Comparison of ENCODE assay signal across 8 cellular contexts in genomic region chr9:85258823-85259370, GRCh38.
DNase-seq lines count a peak whose midpoint lies in the region; ATAC-seq, FAIRE-seq and TF ChIP-seq lines count a peak whose summit lies in the region.

No MANE protein-coding gene starts in this region.

- DNase-seq in activated naive CD4-positive, alpha-beta T cell treated with anti-CD3 and anti-CD28 coated beads, Interleukin-2, amount 50 U/mL, for 72 hours (ENCODE audit: low spot score in 2 of 2) = peak in 1 of 2 donors; percentile 5
- DNase-seq in activated naive CD4-positive, alpha-beta T cell treated with anti-CD3 and anti-CD28 coated beads, Interleukin-2, amount 50 U/mL, for 16 hours = no peak
- peak; percentile 39 for DNase-seq in HFF-Myc (ENCODE audit: extremely low read depth, low read depth)
- peak; percentile 36 for DNase-seq in NCI-H2196 (lab: John Stamatoyannopoulos, UW; ENCODE audit: unreplicated experiment)
- peak; percentile 6 to 8 (median 8) for DNase-seq in K562 (ENCODE audit: extremely low read depth in 1 of 4, low spot score in 3 of 4)
- DNase-seq in iPS-NIHi11 (ENCODE audit: low spot score) = peak; percentile 78
- peak; percentile 3 to 86 (median 59) for DNase-seq in substantia nigra (lab: John Stamatoyannopoulos, UW)

- no peak overlapping the region for H3K27ac ChIP-seq in K562 (ENCODE audit: extremely low read depth, low read depth, low read length)
- no peak overlapping the region for H3K27ac ChIP-seq in substantia nigra (ENCODE audit: low read depth, low read length, poor library complexity, severe bottlenecking)

- intact Hi-C loops in K562 (cut with micrococcal nuclease) = no loop called here

- no peak for FAIRE-seq in K562 (lab: Jason Lieb, UNC)

- CTCF ChIA-PET in K562 (lab: Yijun Ruan, JAX; ENCODE audit: low intra/inter-chr PET ratio) = no interaction called here

- no peak overlapping the region for H3K9ac ChIP-seq in K562 (ENCODE audit: insufficient read depth in 1 of 2, low read depth in 2 of 2, low read length in 2 of 2)

- H2AFZ ChIP-seq in K562 (ENCODE audit: low read depth, low read length) = no peak overlapping the region

- peak; percentile 26 to 68 for ATAC-seq in activated naive CD4-positive, alpha-beta T cell treated with anti-CD3 and anti-CD28 coated beads, Interleukin-2, amount 50 U/mL, for 72 hours
- peak; percentile 39; the same call in 1 of the 3 replicates for ATAC-seq in K562
- ATAC-seq in HG02852 (IDR thresholded peaks at IDR 0.05; ENCODE audit: unreplicated experiment) = no peak

- POLR2A ChIA-PET in K562 (lab: Yijun Ruan, JAX) = no interaction called here

- no peak for TF ChIP-seq POLR2A in K562 (conservative IDR thresholded peaks at IDR 0.05)

- peaks cover 7 to 17% of the 10 kb centered on the region in 2 donors for H3K9me3 Mint-ChIP-seq in activated naive CD4-positive, alpha-beta T cell treated with anti-CD3 and anti-CD28 coated beads, Interleukin-2, amount 50 U/mL, for 72 hours

- peaks cover 0 to 6% of the 10 kb centered on the region in 2 donors for H3K36me3 Mint-ChIP-seq in activated naive CD4-positive, alpha-beta T cell treated with anti-CD3 and anti-CD28 coated beads, Interleukin-2, amount 50 U/mL, for 72 hours

- H3K4me2 ChIP-seq in K562 (ENCODE audit: insufficient read depth, low read length) = no peak overlapping the region

- no peaks in the 10 kb centered on the region for H3K9me1 ChIP-seq in K562 (ENCODE audit: control insufficient read depth, insufficient read depth, low read length)

- H3K9me3 ChIP-seq in K562 (replicated peaks; ENCODE audit: control insufficient read depth, insufficient read depth, low read depth, low read length) = no peaks in the 10 kb centered on the region

- TF ChIP-seq RAD21 in K562 (CRISPR knock-in tag; conservative IDR thresholded peaks at IDR 0.05 in 1 of 2, IDR thresholded peaks at IDR 0.05 in 1 of 2) = no peak; a peak in 1 of 4 replicates

- H4K20me1 ChIP-seq in K562 (replicated peaks; ENCODE audit: control insufficient read depth, insufficient read depth, low read length) = no peaks in the 10 kb centered on the region

- in situ Hi-C loops in K562 (cut with MboI) = no loop called here

- BruUV-seq in K562 (replicated peaks; lab: Mats Ljungman, UMichigan) = no TSS peak

- no peaks in the 10 kb centered on the region for H3K79me2 ChIP-seq in K562 (ENCODE audit: control insufficient read depth, insufficient read depth, low read length)

- no peak for TF ChIP-seq EP300 in K562 (IDR thresholded peaks at IDR 0.05; ENCODE audit: low read length)

- peak; percentile 70 for TF ChIP-seq CTCF in HFF-Myc (IDR thresholded peaks at IDR 0.05; ENCODE audit: low read depth, low read length, missing control alignments)
- peak in 2 of 3 experiments; percentile 21 to 36; a peak in 3 of 6 replicates for TF ChIP-seq CTCF in K562 (IDR thresholded peaks at IDR 0.05 in 2 of 3, conservative IDR thresholded peaks at IDR 0.05 in 1 of 3; ENCODE audit: insufficient read depth in 2 of 3, low read depth in 1 of 3, low read length in 3 of 3)

- H3K4me1 ChIP-seq in K562 (replicated peaks in 1 of 2; ENCODE audit: control insufficient read depth in 2 of 2, insufficient read depth in 2 of 2, low read length in 2 of 2) = no peaks in the 10 kb centered on the region

- H3K27ac Mint-ChIP-seq in activated naive CD4-positive, alpha-beta T cell treated with anti-CD3 and anti-CD28 coated beads, Interleukin-2, amount 50 U/mL, for 72 hours = no peak overlapping the region

- H3K36me3 ChIP-seq in K562 (ENCODE audit: control insufficient read depth, insufficient read depth, low read length) = no peaks in the 10 kb centered on the region

- no peaks in the 10 kb centered on the region for H3K27me3 ChIP-seq in K562 (ENCODE audit: control insufficient read depth in 2 of 2, insufficient read depth in 2 of 2, low read length in 2 of 2)

- no peak overlapping the region for H3K4me3 ChIP-seq in HFF-Myc (replicated peaks; ENCODE audit: low read depth, low read length)
- H3K4me3 ChIP-seq in K562 = no peak overlapping the region

- 7% methylated on average over 5 of the region's 10 CpGs for WGBS in K562 (ENCODE audit: insufficient coverage, low coverage, missing lambda C conversion rate)

TF ChIP-seq in K562, 482 proteins besides CTCF, POLR2A, EP300 and RAD21:
- no peak for TF ChIP-seq SREBF2 (CRISPR knock-in tag; IDR thresholded peaks at IDR 0.05)
- no peak for TF ChIP-seq FOSL1 (tag; conservative IDR thresholded peaks at IDR 0.05)
- TF ChIP-seq SMC3 (conservative IDR thresholded peaks at IDR 0.05; ENCODE audit: insufficient read depth, low read depth, low read length) = 0 out of 2 replicates have a peak, but pooled peaks have one; percentile 14
